Comparison of ENCODE assay signal across 8 cellular contexts in the genomic region with DNA sequence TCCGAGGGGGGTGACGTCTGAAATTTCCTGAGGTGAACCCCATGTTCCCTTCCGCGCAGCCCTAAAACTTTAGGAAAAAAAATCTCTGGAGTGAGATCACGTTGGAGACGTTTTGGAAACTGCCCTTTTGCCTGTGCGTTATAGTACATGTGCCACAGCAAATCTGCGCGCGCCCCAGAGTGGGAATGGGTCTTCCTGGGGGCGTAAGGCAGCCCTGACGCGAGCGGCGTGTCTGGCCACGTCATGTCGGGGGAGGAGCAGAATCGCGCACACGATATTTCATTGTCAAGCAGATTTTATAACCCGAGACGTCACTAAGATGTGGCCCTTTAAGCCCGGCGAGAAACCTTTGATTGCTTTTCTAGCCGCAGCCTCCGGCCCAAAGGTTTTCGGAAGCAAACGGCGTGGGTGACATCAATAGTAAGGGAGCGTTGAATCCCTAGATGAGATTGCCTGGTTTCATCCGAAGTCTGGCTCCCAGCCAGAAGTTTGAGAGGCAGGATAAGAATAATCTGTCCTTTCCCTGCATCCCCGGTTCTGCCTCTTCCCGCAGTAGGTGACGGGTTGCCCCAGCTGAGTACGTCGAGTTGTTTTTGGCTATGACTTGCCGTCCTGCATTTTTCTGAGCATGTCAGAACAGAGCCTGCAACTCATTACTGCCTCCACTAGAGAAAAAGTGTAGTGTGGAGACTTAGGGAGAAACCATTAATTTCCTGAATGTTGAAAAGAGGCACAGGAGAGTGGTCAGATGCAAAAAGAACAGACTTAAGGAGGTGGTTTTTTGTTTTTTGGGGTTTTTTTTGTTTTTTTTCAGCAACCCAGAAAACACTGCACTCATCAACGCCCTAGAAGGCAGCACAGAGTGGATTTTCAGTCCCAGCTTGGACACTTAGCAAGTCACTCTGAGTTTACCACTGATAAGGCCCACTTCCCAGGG. TPM values are rescaled to one million over a fixed set of nuclear protein-coding genes. Genes with fewer than 3 reads are reported as not detected.
DNase-seq lines count a peak whose midpoint lies in the region; ATAC-seq and TF ChIP-seq lines count a peak whose summit lies in the region.

No MANE protein-coding gene starts in this region.

- H3K4me1 Mint-ChIP-seq in activated naive CD8-positive, alpha-beta T cell treated with anti-CD3 and anti-CD28 coated beads, Interleukin-2, amount 10 ng/mL, durations not matched to agents 7 days and 5 days: peaks cover 39% of the 10 kb centered on the region
- peaks cover 37% of the 10 kb centered on the region for H3K4me1 Mint-ChIP-seq in type B pancreatic cell (ENCODE audit: unreplicated experiment)

- peak overlapping the region; percentile 81 for H3K4me3 ChIP-seq in GM12864 (ENCODE audit: low read depth, low read length)
- H3K4me3 ChIP-seq in SK-N-MC: peak overlapping the region; percentile 98
- peak overlapping the region; percentile 44 for H3K4me3 ChIP-seq in cardiac muscle cell
- H3K4me3 ChIP-seq in trophoblast cell (ENCODE audit: low read depth, low read length): peak overlapping the region; percentile 73

- H2AFZ ChIP-seq in trophoblast cell (ENCODE audit: insufficient read depth, low read length, poor library complexity): peak overlapping the region; percentile 81

- ATAC-seq in HG02588 (IDR thresholded peaks at IDR 0.05; ENCODE audit: unreplicated experiment): peak; percentile 49
- peak; percentile 73 for ATAC-seq in activated naive CD8-positive, alpha-beta T cell treated with anti-CD3 and anti-CD28 coated beads, Interleukin-2, amount 10 ng/mL, durations not matched to agents 7 days and 5 days (ENCODE audit: low read depth)

- H3K27me3 ChIP-seq in cardiac muscle cell (no peaks in the 10 kb centered on the region), trophoblast cell (ENCODE audit: insufficient read depth, low read length) (no peaks in the 10 kb centered on the region)

- H3K79me2 ChIP-seq in trophoblast cell (ENCODE audit: control insufficient read depth, insufficient read depth, low read length, poor library complexity): peaks cover 4% of the 10 kb centered on the region

- peak overlapping the region; percentile 99 for H3K27ac ChIP-seq in SK-N-MC
- H3K27ac ChIP-seq in cardiac muscle cell: peak overlapping the region; percentile 99
- peak overlapping the region; percentile 91 for H3K27ac ChIP-seq in trophoblast cell (ENCODE audit: low read depth, low read length)

- DNase-seq in GM12864 (ENCODE audit: low read depth): peak; percentile 88
- peak; percentile 82 for DNase-seq in NCI-H1048 (lab: John Stamatoyannopoulos, UW)
- peak; percentile 85 for DNase-seq in SK-N-MC (ENCODE audit: low read depth, low spot score)
- DNase-seq in activated naive CD8-positive, alpha-beta T cell treated with anti-CD3 and anti-CD28 coated beads, Interleukin-2, amount 10 ng/mL, durations not matched to agents 7 days and 5 days: peak; percentile 90
- DNase-seq in cardiac muscle cell (ENCODE audit: low read depth in 1 of 2, low spot score in 1 of 2): peak; percentile 92 to 98
- DNase-seq in trophoblast cell: peak; percentile 87 to 93
- peak; percentile 88 for DNase-seq in type B pancreatic cell (ENCODE audit: extremely low spot score, unreplicated experiment)

- POLR2A ChIA-PET in activated naive CD8-positive, alpha-beta T cell treated with anti-CD3 and anti-CD28 coated beads, Interleukin-2, amount 10 ng/mL, durations not matched to agents 7 days and 5 days (lab: Charles Lee): interaction anchor here (0.7 to 5.7 kb wide), 21 partner anchors 8 to 379 kb away, joined by 3 to 45 read pairs (median 7); partner anchors contain the start of genes ADAM15, CKS1B, FLAD1 and PBXIP1

- H3K9me3 ChIP-seq in SK-N-MC (ENCODE audit: low read depth, low read length): no peaks in the 10 kb centered on the region
- no peaks in the 10 kb centered on the region for H3K9me3 ChIP-seq in cardiac muscle cell (ENCODE audit: low read depth)
- H3K9me3 ChIP-seq in trophoblast cell (ENCODE audit: insufficient read depth, low read depth, low read length): peaks cover 2% of the 10 kb centered on the region

- H3K23ac ChIP-seq in trophoblast cell (ENCODE audit: low read length): no peak overlapping the region

- H3K79me1 ChIP-seq in trophoblast cell (ENCODE audit: low read length): peaks cover 14% of the 10 kb centered on the region

- H3K18ac ChIP-seq in trophoblast cell (ENCODE audit: low read length): peak overlapping the region; percentile 67

- H2BK5ac ChIP-seq in trophoblast cell (ENCODE audit: low read depth, low read length, poor library complexity): peak overlapping the region; percentile 83

- H3K14ac ChIP-seq in trophoblast cell (ENCODE audit: low read length): peak overlapping the region; percentile 63

- H3K4me3 Mint-ChIP-seq in activated naive CD8-positive, alpha-beta T cell treated with anti-CD3 and anti-CD28 coated beads, Interleukin-2, amount 10 ng/mL, durations not matched to agents 7 days and 5 days: peak overlapping the region; percentile 90
- peak overlapping the region; percentile 98 for H3K4me3 Mint-ChIP-seq in type B pancreatic cell

- peak overlapping the region; percentile 41 for H4K12ac ChIP-seq in trophoblast cell (ENCODE audit: low read depth, low read length)

- peak overlapping the region; percentile 87 for H4K8ac ChIP-seq in trophoblast cell (ENCODE audit: low read depth, low read length)

- peak overlapping the region; percentile 99 for H3K9ac ChIP-seq in SK-N-MC (ENCODE audit: insufficient read length)
- peak overlapping the region; percentile 79 for H3K9ac ChIP-seq in trophoblast cell (ENCODE audit: low read length)

- peak overlapping the region; percentile 97 for H3K27ac Mint-ChIP-seq in activated naive CD8-positive, alpha-beta T cell treated with anti-CD3 and anti-CD28 coated beads, Interleukin-2, amount 10 ng/mL, durations not matched to agents 7 days and 5 days
- H3K27ac Mint-ChIP-seq in type B pancreatic cell: peak overlapping the region; percentile 100

- H3K36me3 ChIP-seq in SK-N-MC (ENCODE audit: insufficient read depth, low read length) (no peaks in the 10 kb centered on the region), cardiac muscle cell (no peaks in the 10 kb centered on the region), trophoblast cell (ENCODE audit: control insufficient read depth in 1 of 2, insufficient read depth in 2 of 2, low read length in 2 of 2) (no peaks in the 10 kb centered on the region)

- H4K91ac ChIP-seq in trophoblast cell (ENCODE audit: low read depth, low read length): peak overlapping the region; percentile 80

- H2AK5ac ChIP-seq in trophoblast cell (ENCODE audit: low read length): no peak overlapping the region

- H3K9me3 Mint-ChIP-seq in activated naive CD8-positive, alpha-beta T cell treated with anti-CD3 and anti-CD28 coated beads, Interleukin-2, amount 10 ng/mL, durations not matched to agents 7 days and 5 days: no peaks in the 10 kb centered on the region
- H3K9me3 Mint-ChIP-seq in type B pancreatic cell: no peaks in the 10 kb centered on the region

- no CpG with 5 or more reads among the region's 38 CpGs for WGBS in trophoblast cell (ENCODE audit: extremely low coverage, insufficient coverage, insufficient read length)

- peak overlapping the region; percentile 77 for H3K4me2 ChIP-seq in trophoblast cell (ENCODE audit: low read length)

- H3K4me1 ChIP-seq in cardiac muscle cell (ENCODE audit: low read depth) (peaks cover 16% of the 10 kb centered on the region), trophoblast cell (ENCODE audit: control insufficient read depth in 1 of 2, insufficient read depth in 2 of 2, low read length in 2 of 2) (peaks cover 19 to 21% of the 10 kb centered on the region in 2 experiments)

- H2BK120ac ChIP-seq in trophoblast cell (ENCODE audit: insufficient read depth, low read length, poor library complexity): peak overlapping the region; percentile 82

- H3K4ac ChIP-seq in trophoblast cell (ENCODE audit: low read depth, low read length): no peak overlapping the region

- peaks cover 2% of the 10 kb centered on the region for H3K36me3 Mint-ChIP-seq in activated naive CD8-positive, alpha-beta T cell treated with anti-CD3 and anti-CD28 coated beads, Interleukin-2, amount 10 ng/mL, durations not matched to agents 7 days and 5 days
- no peaks in the 10 kb centered on the region for H3K36me3 Mint-ChIP-seq in type B pancreatic cell

- no peaks in the 10 kb centered on the region for H3K27me3 Mint-ChIP-seq in activated naive CD8-positive, alpha-beta T cell treated with anti-CD3 and anti-CD28 coated beads, Interleukin-2, amount 10 ng/mL, durations not matched to agents 7 days and 5 days
- H3K27me3 Mint-ChIP-seq in type B pancreatic cell: no peaks in the 10 kb centered on the region

- H2BK12ac ChIP-seq in trophoblast cell (ENCODE audit: low read length): peak overlapping the region; percentile 46

- TF ChIP-seq CTCF in GM12864 (IDR thresholded peaks at IDR 0.05; ENCODE audit: low read depth, low read length, missing control alignments) (peak; percentile 28), cardiac muscle cell (IDR thresholded peaks at IDR 0.05; ENCODE audit: low read depth, low read length) (peak; percentile 37), type B pancreatic cell (conservative IDR thresholded peaks at IDR 0.05) (peak; percentile 50)

RNA-seq across cellular contexts. Expression of gene PMVK, which starts 0.8 kb away (rescaled TPM):
- total RNA-seq in activated naive CD8-positive, alpha-beta T cell treated with anti-CD3 and anti-CD28 coated beads, Interleukin-2, amount 10 ng/mL, durations not matched to agents 7 days and 5 days: 10 to 100 TPM; 25.6 to 26.4 TPM
- 20.1 and 23.8 TPM in 2 replicates for total RNA-seq in cardiac muscle cell
- polyA plus RNA-seq in cardiac muscle cell: 94.4 and 95.4 TPM in 2 replicates
- polyA plus RNA-seq in trophoblast cell (2013): 11.4 and 12.3 TPM in 2 replicates
- 30.3 and 46.2 TPM in 2 replicates for total RNA-seq in type B pancreatic cell (ENCODE audit: low replicate concordance)

RNA-seq across cellular contexts. Expression of gene PBXIP1, which starts 18.6 kb away (rescaled TPM):
- 100 to 1,000 TPM; 149 to 155 TPM for total RNA-seq in activated naive CD8-positive, alpha-beta T cell treated with anti-CD3 and anti-CD28 coated beads, Interleukin-2, amount 10 ng/mL, durations not matched to agents 7 days and 5 days
- total RNA-seq in cardiac muscle cell: 155 and 161 TPM in 2 replicates
- polyA plus RNA-seq in cardiac muscle cell: 93.7 and 108 TPM in 2 replicates
- 24.7 and 25.5 TPM in 2 replicates for polyA plus RNA-seq in trophoblast cell (2013)
- total RNA-seq in type B pancreatic cell (ENCODE audit: low replicate concordance): 57.3 and 65.8 TPM in 2 replicates

RNA-seq across cellular contexts. Expression of gene PYGO2, which starts 24.3 kb away (rescaled TPM):
- total RNA-seq in activated naive CD8-positive, alpha-beta T cell treated with anti-CD3 and anti-CD28 coated beads, Interleukin-2, amount 10 ng/mL, durations not matched to agents 7 days and 5 days: 10 to 100 TPM; 55.3 TPM
- total RNA-seq in cardiac muscle cell: 45.6 and 48.0 TPM in 2 replicates
- 45.3 and 49.2 TPM in 2 replicates for polyA plus RNA-seq in cardiac muscle cell
- polyA plus RNA-seq in trophoblast cell (2013): 24.3 and 25.1 TPM in 2 replicates
- total RNA-seq in type B pancreatic cell (ENCODE audit: low replicate concordance): 48.1 and 49.0 TPM in 2 replicates

RNA-seq across cellular contexts. Expression of gene SHC1, which starts 33.2 kb away (rescaled TPM):
- 10 to 100 TPM; 67.4 to 72.3 TPM for total RNA-seq in activated naive CD8-positive, alpha-beta T cell treated with anti-CD3 and anti-CD28 coated beads, Interleukin-2, amount 10 ng/mL, durations not matched to agents 7 days and 5 days
- total RNA-seq in cardiac muscle cell (80.0 and 80.3 TPM in 2 replicates), type B pancreatic cell (ENCODE audit: low replicate concordance) (65.3 and 87.8 TPM in 2 replicates)
- polyA plus RNA-seq in cardiac muscle cell: 66.8 and 70.7 TPM in 2 replicates
- polyA plus RNA-seq in trophoblast cell (2013): 145 and 150 TPM in 2 replicates

RNA-seq across cellular contexts. Expression of gene CKS1B, which starts 37.2 kb away (rescaled TPM):
- 100 to 1,000 TPM; 112 to 114 TPM for total RNA-seq in activated naive CD8-positive, alpha-beta T cell treated with anti-CD3 and anti-CD28 coated beads, Interleukin-2, amount 10 ng/mL, durations not matched to agents 7 days and 5 days
- total RNA-seq in cardiac muscle cell (52.9 and 96.5 TPM in 2 replicates), type B pancreatic cell (ENCODE audit: low replicate concordance) (58.8 and 119 TPM in 2 replicates)
- polyA plus RNA-seq in cardiac muscle cell: 157 and 337 TPM in 2 replicates
- 329 and 347 TPM in 2 replicates for polyA plus RNA-seq in trophoblast cell (2013)

Comparison
In these comparisons a context has a peak if more than half of its experiments do, and no peak if none do; other contexts are left out.
1. Peak in every context shown above with its lines: DNase-seq, ATAC-seq, H3K4me3 ChIP-seq and H3K27ac ChIP-seq.
2. H3K4me3 ChIP-seq: peak in every context shown above with its lines; median percentile 98 in SK-N-MC; 81 in GM12864; 73 in trophoblast cell; 44 in cardiac muscle cell.